Comparison of ENCODE assay signal across 17 cellular contexts in the genomic region with DNA sequence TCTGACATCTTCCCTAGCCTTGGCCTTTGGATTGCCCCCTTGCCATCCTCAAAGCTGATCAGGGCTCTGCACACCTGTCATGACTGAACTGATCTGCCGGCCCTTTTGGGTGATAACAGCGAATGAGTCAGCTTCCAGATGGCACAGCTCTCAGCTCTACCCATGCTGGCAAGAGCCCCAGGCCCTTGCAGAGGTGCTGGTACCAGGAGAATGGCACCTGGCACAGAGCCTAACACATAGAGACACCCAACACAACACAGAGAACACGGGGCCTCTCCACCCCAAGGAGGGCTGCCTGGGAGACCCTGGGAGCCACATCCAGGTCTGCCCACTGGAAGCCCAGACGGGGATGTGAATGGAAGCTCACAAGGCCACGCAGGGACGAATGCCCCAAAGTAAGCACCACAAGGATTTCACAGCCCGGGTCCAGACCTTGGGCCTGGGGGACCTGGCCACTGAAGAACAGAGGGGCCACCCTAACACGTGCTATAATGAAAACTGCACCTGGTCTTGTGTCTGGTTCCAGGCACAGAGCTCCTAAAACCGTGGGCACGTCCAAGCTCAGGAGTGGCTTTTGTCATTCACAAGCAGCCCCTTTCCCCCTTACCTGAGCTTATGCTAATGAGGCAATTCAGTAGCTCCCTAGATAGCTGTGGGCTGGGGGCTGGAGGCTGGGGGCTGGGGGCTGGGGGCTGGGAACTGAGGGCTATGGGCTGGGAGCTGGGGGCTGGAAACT.
"Had no signal": no experiment of that assay in that cellular context is flagged by ENCODE, and none has a peak within 500 bp of the region (broad histone marks: within the 10 kb centered on the region; RNA-seq: fewer than 3 reads in every experiment).

No MANE protein-coding gene starts in this region.

- H3K27ac ChIP-seq: ascending aorta, epithelial cell of prostate, testis, upper lobe of left lung had no signal

- H3K4me3 ChIP-seq: ascending aorta, testis, upper lobe of left lung had no signal

- H3K4me3 Mint-ChIP-seq: activated CD4-positive, alpha-beta memory T cell treated with anti-CD3 and anti-CD28 coated beads, Interleukin-2, amount 10 ng/mL, durations not matched to agents 7 days and 5 days; activated naive CD4-positive, alpha-beta T cell treated with anti-CD3 and anti-CD28 coated beads, Interleukin-2, amount 10 ng/mL, durations not matched to agents 7 days and 5 days; activated T-cell treated with anti-CD3 and anti-CD28 coated beads, Interleukin-2, amount 50 U/mL, for 24 hours; dendritic cell treated with granulocyte-macrophage colony-stimulating factor and Interleukin-4, amounts not matched to agents 40 ng/mL and 50 ng/mL, for 4 days; natural killer cell treated with Interleukin-12 subunit alpha and Interleukin-12 subunit beta and Interleukin-15 and Interleukin-18, amount 100 ng/mL, for 72 hours; stimulated activated naive CD8-positive, alpha-beta T cell treated with anti-CD3 and anti-CD28 coated beads, Interleukin-15, amount 100 ng/mL, for 72 hours had no signal

- H3K4me1 ChIP-seq: ascending aorta, upper lobe of left lung had no signal

- H3K9me3 Mint-ChIP-seq: activated naive CD4-positive, alpha-beta T cell treated with anti-CD3 and anti-CD28 coated beads, Interleukin-2, amount 10 ng/mL, durations not matched to agents 7 days and 5 days; dendritic cell treated with granulocyte-macrophage colony-stimulating factor and Interleukin-4, amounts not matched to agents 40 ng/mL and 50 ng/mL, for 4 days had no signal

- FAIRE-seq: bronchial epithelial cell had no signal

- ATAC-seq: natural killer cell treated with Interleukin-12 subunit alpha and Interleukin-12 subunit beta and Interleukin-15 and Interleukin-18, amount 100 ng/mL, for 72 hours; sciatic nerve; stimulated activated naive CD8-positive, alpha-beta T cell treated with anti-CD3 and anti-CD28 coated beads, Interleukin-15, amount 100 ng/mL, for 72 hours had no signal

- H3K36me3 Mint-ChIP-seq: activated naive CD4-positive, alpha-beta T cell treated with anti-CD3 and anti-CD28 coated beads, Interleukin-2, amount 10 ng/mL, durations not matched to agents 7 days and 5 days; natural killer cell treated with Interleukin-12 subunit alpha and Interleukin-12 subunit beta and Interleukin-15 and Interleukin-18, amount 100 ng/mL, for 72 hours had no signal

- H3K36me3 ChIP-seq: ascending aorta, upper lobe of left lung had no signal

- H3K4me1 Mint-ChIP-seq: activated CD4-positive, alpha-beta memory T cell treated with anti-CD3 and anti-CD28 coated beads, Interleukin-2, amount 10 ng/mL, durations not matched to agents 7 days and 5 days; activated naive CD4-positive, alpha-beta T cell treated with anti-CD3 and anti-CD28 coated beads, Interleukin-2, amount 10 ng/mL, durations not matched to agents 7 days and 5 days had no signal

- H3K9me3 ChIP-seq: ascending aorta, testis, upper lobe of left lung had no signal

- H3K27me3 ChIP-seq: ascending aorta, testis had no signal

- DNase-seq: activated CD4-positive, alpha-beta memory T cell treated with anti-CD3 and anti-CD28 coated beads, Interleukin-2, amount 10 ng/mL, durations not matched to agents 7 days and 5 days; activated CD4-positive, alpha-beta T cell treated with anti-CD3 and anti-CD28 coated beads for 4 hours; activated naive CD4-positive, alpha-beta T cell treated with anti-CD3 and anti-CD28 coated beads, Interleukin-2, amount 10 ng/mL, durations not matched to agents 7 days and 5 days; activated T-cell treated with anti-CD3 and anti-CD28 coated beads, Interleukin-2, amount 50 U/mL, for 24 hours; effector memory CD4-positive, alpha-beta T cell; foreskin melanocyte; kidney glomerular epithelial cell; mesendoderm; stimulated activated naive CD8-positive, alpha-beta T cell treated with anti-CD3 and anti-CD28 coated beads, Interleukin-15, amount 100 ng/mL, for 72 hours; testis had no signal

- H3K27ac Mint-ChIP-seq: activated CD4-positive, alpha-beta memory T cell treated with anti-CD3 and anti-CD28 coated beads, Interleukin-2, amount 10 ng/mL, durations not matched to agents 7 days and 5 days; activated naive CD4-positive, alpha-beta T cell treated with anti-CD3 and anti-CD28 coated beads, Interleukin-2, amount 10 ng/mL, durations not matched to agents 7 days and 5 days; activated T-cell treated with anti-CD3 and anti-CD28 coated beads, Interleukin-2, amount 50 U/mL, for 24 hours; dendritic cell treated with granulocyte-macrophage colony-stimulating factor and Interleukin-4, amounts not matched to agents 40 ng/mL and 50 ng/mL, for 4 days; natural killer cell treated with Interleukin-12 subunit alpha and Interleukin-12 subunit beta and Interleukin-15 and Interleukin-18, amount 100 ng/mL, for 72 hours had no signal
